ENCODE assay signal across 8 cellular contexts in the genomic region with DNA sequence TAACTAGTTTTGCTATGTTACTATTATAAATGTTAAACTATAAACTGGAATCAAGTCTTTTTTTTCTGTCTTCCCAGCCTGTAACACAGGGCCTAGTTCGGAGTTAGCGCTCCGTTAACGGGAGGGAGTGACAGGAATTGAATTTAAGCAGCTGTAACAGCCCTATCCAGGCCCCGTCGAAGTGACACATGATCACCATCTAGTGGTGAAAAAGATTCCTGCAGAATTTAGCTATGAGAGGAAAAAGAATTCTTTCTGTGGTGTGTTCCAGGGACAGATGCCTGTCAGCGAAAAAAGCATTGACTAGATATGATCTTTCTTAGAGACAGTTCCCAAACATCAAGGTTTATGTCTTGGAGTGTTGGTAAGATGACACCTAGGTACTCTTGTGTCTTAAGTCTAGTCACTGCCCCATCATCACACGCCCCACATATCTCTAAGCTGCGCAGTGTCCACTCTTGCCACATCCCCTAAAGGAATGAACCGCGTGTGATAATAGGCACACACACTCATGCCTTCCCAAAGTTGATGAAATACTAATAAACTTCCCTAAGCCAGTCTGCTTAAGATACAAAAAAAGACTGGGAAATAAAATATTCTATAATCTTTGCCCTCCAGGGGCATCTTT. TPM values are rescaled to one million over a fixed set of nuclear protein-coding genes. Genes with fewer than 3 reads are reported as not detected.
A peak's percentile ranks its signal among the peaks of the same experiment; 100 is the strongest.
DNase-seq lines count a peak whose midpoint lies in the region; FAIRE-seq and TF ChIP-seq lines count a peak whose summit lies in the region.

No MANE protein-coding gene starts in this region.

- H3K4me3 ChIP-seq in GM12864 (ENCODE audit: low read depth, low read length) (no peak overlapping the region), NT2/D1 (ENCODE audit: insufficient read length, low read depth) (no peak overlapping the region), parathyroid adenoma (ENCODE audit: low read depth, low read length) (no peak overlapping the region)

- H3K36me3 ChIP-seq in NT2/D1 (ENCODE audit: insufficient read depth, insufficient read length, low read length) (no peaks in the 10 kb centered on the region), parathyroid adenoma (ENCODE audit: control insufficient read depth, insufficient read depth, low read length) (no peaks in the 10 kb centered on the region)

- DNase-seq in AG08396 (ENCODE audit: low spot score) (peak; percentile 64), GM12864 (ENCODE audit: low read depth) (no peak), HK-2 (ENCODE audit: unreplicated experiment) (peak; percentile 18), NT2/D1 (ENCODE audit: low read depth, low spot score) (peak; percentile 16), frontal cortex (ENCODE audit: low spot score in 2 of 2) (no peak), amniotic stem cell (lab: John Stamatoyannopoulos, UW) (no peak)
- DNase-seq in activated effector memory CD4-positive, alpha-beta T cell treated with anti-CD3 and anti-CD28 coated beads, Interleukin-2, amount 50 U/mL, for 16 hours = peak; percentile 70

- H3K27me3 ChIP-seq in NT2/D1 (ENCODE audit: insufficient read depth, insufficient read length) = peaks cover 37% of the 10 kb centered on the region
- no peaks in the 10 kb centered on the region for H3K27me3 ChIP-seq in parathyroid adenoma (ENCODE audit: control insufficient read depth, insufficient read depth, low read length)

- H3K4me1 ChIP-seq in NT2/D1 (ENCODE audit: insufficient read depth, insufficient read length) (no peaks in the 10 kb centered on the region), parathyroid adenoma (peaks cover 6% of the 10 kb centered on the region)

- H3K4me2 ChIP-seq in parathyroid adenoma (ENCODE audit: low read length) = peak overlapping the region; percentile 15

- TF ChIP-seq CTCF in GM12864 (IDR thresholded peaks at IDR 0.05; ENCODE audit: low read depth, low read length, missing control alignments) (peak; percentile 59), parathyroid adenoma (IDR thresholded peaks at IDR 0.05) (peak; percentile 78)

- FAIRE-seq in frontal cortex (lab: Jason Lieb, UNC) = peak; percentile 13

- H3K27ac ChIP-seq in parathyroid adenoma = no peak overlapping the region

- H3K79me2 ChIP-seq in parathyroid adenoma = peaks cover 5% of the 10 kb centered on the region

- H3K9me3 ChIP-seq in NT2/D1 (ENCODE audit: insufficient read depth, low read length) (no peaks in the 10 kb centered on the region), parathyroid adenoma (ENCODE audit: control insufficient read depth, low read length) (no peaks in the 10 kb centered on the region)

- H2AFZ ChIP-seq in parathyroid adenoma = peak overlapping the region; percentile 51

- no peak overlapping the region for H3K9ac ChIP-seq in NT2/D1 (ENCODE audit: insufficient read length, low read depth)
- no peak overlapping the region for H3K9ac ChIP-seq in parathyroid adenoma

RNA-seq across cellular contexts. Expression of gene GAB3, which starts 2.1 kb away (rescaled TPM):
- total RNA-seq in frontal cortex = 0.82 TPM

RNA-seq across cellular contexts. Expression of gene DKC1, which starts 13.8 kb away (rescaled TPM):
- 17.5 TPM for total RNA-seq in frontal cortex

RNA-seq across cellular contexts. Expression of gene MPP1, which starts 56.5 kb away (rescaled TPM):
- total RNA-seq in frontal cortex = 20.0 TPM

Comparison
In these comparisons a context has a peak if more than half of its experiments do, and no peak if none do; other contexts are left out.
1. DNase-seq: peak in AG08396 (single experiment), HK-2 (single experiment), NT2/D1 (single experiment) and activated effector memory CD4-positive, alpha-beta T cell treated with anti-CD3 and anti-CD28 coated beads, Interleukin-2, amount 50 U/mL, for 16 hours (single experiment); none in GM12864 (single experiment), frontal cortex (0 of 2) and amniotic stem cell (single experiment).